ENCODE assay signal across 25 cellular contexts in genomic region chr14:27730204-27730603, GRCh38.
"Had no signal": no experiment of that assay in that cellular context is flagged by ENCODE, and none has a peak within 500 bp of the region (broad histone marks: within the 10 kb centered on the region; RNA-seq: fewer than 3 reads in every experiment).

No MANE protein-coding gene starts in this region.

- H3K4me3 ChIP-seq: adrenal gland, body of pancreas, gastrocnemius medialis, stomach, thyroid gland, upper lobe of left lung had no signal

- H3K4me1 ChIP-seq: adrenal gland, body of pancreas, gastrocnemius medialis, stomach, thyroid gland, upper lobe of left lung had no signal

- H3K36me3 ChIP-seq: adrenal gland, gastrocnemius medialis, stomach, thyroid gland, upper lobe of left lung, WERI-Rb-1 had no signal

- H3K9me3 ChIP-seq: adrenal gland, body of pancreas, gastrocnemius medialis, stomach, thyroid gland, upper lobe of left lung had no signal

- H3K27ac ChIP-seq: adrenal gland, body of pancreas, epithelial cell of prostate, gastrocnemius medialis, stomach, thyroid gland, upper lobe of left lung, WERI-Rb-1 had no signal

- H3K27me3 ChIP-seq: adrenal gland, body of pancreas, gastrocnemius medialis, stomach, thyroid gland, upper lobe of left lung had no signal

- ATAC-seq: activated CD4-positive, CD25-positive, alpha-beta regulatory T cell treated with anti-CD3 and anti-CD28 coated beads, Interleukin-2, amount 50 U/mL, for 24 hours; body of pancreas; gastrocnemius medialis; left ventricle myocardium superior; right cardiac atrium; stimulated activated naive B cell treated with anti-CD40 and anti-IgM and Interleukin-4, amounts not matched to agents 10 μg/mL and 1 μg/mL and 100 μg/mL, for 72 hours had no signal

- DNase-seq: activated CD4-positive, alpha-beta T cell treated with anti-CD3 and anti-CD28 coated beads for 48 hours; activated CD4-positive, alpha-beta T cell treated with anti-CD3 and anti-CD28 coated beads, Interleukin-2, amount 50 U/mL, for 48 hours; activated CD8-positive, alpha-beta memory T cell treated with anti-CD3 and anti-CD28 coated beads for 24 hours; activated effector memory CD4-positive, alpha-beta T cell treated with anti-CD3 and anti-CD28 coated beads, Interleukin-2, amount 50 U/mL, for 16 hours; activated naive CD4-positive, alpha-beta T cell treated with anti-CD3 and anti-CD28 coated beads for 36 hours; activated naive CD8-positive, alpha-beta T cell treated with anti-CD3 and anti-CD28 coated beads for 36 hours; activated T-cell treated with anti-CD3 and anti-CD28 coated beads, Interleukin-2, amount 50 U/mL, for 1 hour; adrenal gland; aorta; body of pancreas; effector CD8-positive, alpha-beta T cell; gastrocnemius medialis; glutamatergic neuron; left ventricle myocardium superior; posterior cingulate gyrus; right cardiac atrium; stimulated activated CD4-positive, alpha-beta T cell treated with anti-CD3 and anti-CD28 coated beads, Interleukin-15, amount 100 ng/mL, for 24 hours; stimulated activated CD4-positive, alpha-beta T cell treated with anti-CD3 and anti-CD28 coated beads, Interleukin-2, amount 100 ng/mL, for 24 hours; stimulated activated naive B cell treated with anti-CD40 and anti-IgM and Interleukin-4, amounts not matched to agents 10 μg/mL and 1 μg/mL and 100 μg/mL, for 72 hours; stomach; thyroid gland; upper lobe of left lung; WERI-Rb-1 had no signal
